Comparison of ENCODE assay signal across 18 cellular contexts in genomic region chr5:84729326-84729725, GRCh38.
DNase-seq lines count a peak whose midpoint lies in the region; FAIRE-seq and TF ChIP-seq lines count a peak whose summit lies in the region.
"Had no signal": no experiment of that assay in that cellular context is flagged by ENCODE, and none has a peak within 500 bp of the region (broad histone marks: within the 10 kb centered on the region; RNA-seq: fewer than 3 reads in every experiment).

No MANE protein-coding gene starts in this region.

- H3K27ac ChIP-seq in H1 (ENCODE audit: low read depth, low read length) (no peak overlapping the region), colonic mucosa (no peak overlapping the region)
- H3K27ac ChIP-seq in CD8-positive, alpha-beta memory T cell (ENCODE audit: low read depth, low read length), result no peak overlapping the region
- H3K27ac ChIP-seq: upper lobe of left lung had no signal

- no peak overlapping the region for H2BK5ac ChIP-seq in H1 (ENCODE audit: low read depth, low read length)

- H3K9ac ChIP-seq in H1 (replicated peaks in 1 of 4; ENCODE audit: extremely low read depth in 1 of 4, low read depth in 3 of 4, low read length in 3 of 4) (no peak overlapping the region), colonic mucosa (ENCODE audit: low read depth in 2 of 2, low read length in 2 of 2) (no peak overlapping the region)

- TF ChIP-seq RAD21 in H1 (IDR thresholded peaks at IDR 0.05 in 1 of 2, conservative IDR thresholded peaks at IDR 0.05 in 1 of 2; ENCODE audit: low read depth in 2 of 2, low read length in 2 of 2), result no peak

- no peak overlapping the region for H3K56ac ChIP-seq in H1 (replicated peaks; ENCODE audit: insufficient read length, low read depth, low read length)

- peak overlapping the region; percentile 55; the same call in 1 of the 2 replicates for H2AFZ ChIP-seq in H1 (ENCODE audit: low read length)

- H3K4me3 ChIP-seq in H1 (ENCODE audit: extremely low read depth in 1 of 4, insufficient read depth in 2 of 4, low read depth in 3 of 4, low read length in 4 of 4) (no peak overlapping the region), colonic mucosa (no peak overlapping the region)
- H3K4me3 ChIP-seq in CD8-positive, alpha-beta memory T cell (ENCODE audit: low read length), result no peak overlapping the region
- H3K4me3 ChIP-seq: upper lobe of left lung had no signal

- H3K9me3 Mint-ChIP-seq in CD8-positive, alpha-beta memory T cell, result peaks cover 0 to 12% (median 4%) of the 10 kb centered on the region in 5 donors
- H3K9me3 Mint-ChIP-seq: activated T-helper 2 cell treated with anti-CD3 and anti-CD28 coated beads, Interferon-gamma antibody, Interleukin-2, Interleukin-4, amounts not matched to agents 10 μg/mL and 5 μg/mL and 100 μg/mL, durations not matched to agents 14 hours and 24 hours and 36 hours had no signal

- no peaks in the 10 kb centered on the region for H3K4me1 Mint-ChIP-seq in CD8-positive, alpha-beta memory T cell
- H3K4me1 Mint-ChIP-seq: stimulated activated effector memory CD8-positive, alpha-beta T cell treated with anti-CD3 and anti-CD28 coated beads, Interleukin-12 subunit alpha, Interleukin-12 subunit beta, amount 100 ng/mL, for 72 hours had no signal

- H3K36me3 Mint-ChIP-seq in CD8-positive, alpha-beta memory T cell, result peaks cover 0 to 2% (median 0%) of the 10 kb centered on the region in 3 donors
- H3K36me3 Mint-ChIP-seq: stimulated activated effector memory CD8-positive, alpha-beta T cell treated with anti-CD3 and anti-CD28 coated beads, Interleukin-12 subunit alpha, Interleukin-12 subunit beta, amount 100 ng/mL, for 72 hours had no signal

- no peak overlapping the region for H2BK12ac ChIP-seq in H1 (ENCODE audit: low read depth, low read length)

- H3K79me1 ChIP-seq in H1 (ENCODE audit: low read depth, low read length), result no peaks in the 10 kb centered on the region

- no peak overlapping the region for H3K14ac ChIP-seq in H1 (ENCODE audit: insufficient read length)

- no peak overlapping the region for H3K4me2 ChIP-seq in H1 (ENCODE audit: insufficient read depth in 1 of 2, low read depth in 2 of 2, low read length in 2 of 2)

- no peaks in the 10 kb centered on the region for H4K20me1 ChIP-seq in H1 (replicated peaks in 1 of 2; ENCODE audit: control insufficient read depth in 1 of 2, insufficient read depth in 2 of 2, low read length in 2 of 2)

- no peaks in the 10 kb centered on the region for H3K79me2 ChIP-seq in H1 (ENCODE audit: control insufficient read depth in 1 of 2, insufficient read depth in 2 of 2, low read length in 2 of 2)

- no peak for TF ChIP-seq CTCF in H1 (IDR thresholded peaks at IDR 0.05; ENCODE audit: control extremely low read depth in 1 of 3, insufficient read depth in 1 of 3, low read depth in 1 of 3, low read length in 3 of 3)
- no peak for TF ChIP-seq CTCF in colonic mucosa (IDR thresholded peaks at IDR 0.05)

- no peak overlapping the region for H2AK5ac ChIP-seq in H1 (ENCODE audit: low read depth, low read length)

- no peak overlapping the region for H2BK20ac ChIP-seq in H1 (ENCODE audit: low read length)

- intact Hi-C loops in colonic mucosa (cut with DNase I), result no loop called here

- no peak overlapping the region for H4K5ac ChIP-seq in H1 (ENCODE audit: insufficient read length, low read depth, low read length)

- H3K27me3 ChIP-seq in H1 (replicated peaks in 1 of 4; ENCODE audit: control insufficient read depth in 3 of 4, extremely low read depth in 1 of 4, insufficient read depth in 3 of 4, low read length in 3 of 4) (no peaks in the 10 kb centered on the region), colonic mucosa (no peaks in the 10 kb centered on the region)
- no peaks in the 10 kb centered on the region for H3K27me3 ChIP-seq in CD8-positive, alpha-beta memory T cell (ENCODE audit: insufficient read depth, low read length, poor library complexity, severe bottlenecking)
- H3K27me3 ChIP-seq: upper lobe of left lung had no signal

- no peak overlapping the region for H3K18ac ChIP-seq in H1 (ENCODE audit: extremely low read depth, low read length)

- WGBS in H1 (ENCODE audit: extremely low coverage in 1 of 2, insufficient coverage in 1 of 2, insufficient read length in 1 of 2, insufficient replicate concordance in 2 of 2, low coverage in 1 of 2, low lambda C conversion rate in 2 of 2, missing lambda C conversion rate in 1 of 2), 2 experiments, result 82% methylated on average over 5 of the region's 5 CpGs; no CpG with 5 or more reads in 1 of the 2 experiments

- no peak for FAIRE-seq in H1 (lab: Jason Lieb, UNC)

- in situ Hi-C loops in Caki2 (cut with HindIII; ENCODE audit: low pct_unique_long_range_greater_than_20kb, low sequenced_read_pairs), result no loop called here

- H3K23ac ChIP-seq in H1 (ENCODE audit: insufficient read length), result no peak overlapping the region

- DNase-seq in Caki2 (ENCODE audit: low read depth) (peak; percentile 17), NCI-H460 (ENCODE audit: extremely low read depth, low read depth) (peak; percentile 27), H1 (ENCODE audit: low read depth in 1 of 2, low spot score in 2 of 2) (no peak), middle frontal gyrus (ENCODE audit: extremely low spot score, low spot score) (peak; percentile 18), NCI-H146 (lab: John Stamatoyannopoulos, UW) (no peak), colonic mucosa (no peak)
- DNase-seq in stimulated activated naive CD4-positive, alpha-beta T cell treated with Interleukin-2 at 50 U/mL for 16 hours (lab: John Stamatoyannopoulos, UW), result no peak
- DNase-seq in CD8-positive, alpha-beta memory T cell, result no peak
- DNase-seq: activated CD8-positive, alpha-beta memory T cell treated with anti-CD3 and anti-CD28 coated beads for 24 hours; AML-193; foreskin melanocyte; H7; NCI-H1105; NCI-H2171 treated with DMSO at 0.1 percent for 48 hours; occipital lobe had no signal

- H2BK15ac ChIP-seq in H1 (ENCODE audit: low read length), result no peak overlapping the region

- no peak overlapping the region for H3K4me3 Mint-ChIP-seq in CD8-positive, alpha-beta memory T cell
- H3K4me3 Mint-ChIP-seq: stimulated activated effector memory CD8-positive, alpha-beta T cell treated with anti-CD3 and anti-CD28 coated beads, Interleukin-12 subunit alpha, Interleukin-12 subunit beta, amount 100 ng/mL, for 72 hours had no signal

- no peaks in the 10 kb centered on the region for H3K23me2 ChIP-seq in H1 (ENCODE audit: low read depth, low read length)

- CTCF ChIA-PET in H1 (lab: Charles Lee; ENCODE audit: partially characterized antibody), result no interaction called here
- CTCF ChIA-PET in CD8-positive, alpha-beta memory T cell (lab: Charles Lee), result no interaction called here

- H3K36me3 ChIP-seq in H1 (ENCODE audit: control insufficient read depth in 2 of 4, insufficient read depth in 4 of 4, low read length in 3 of 4) (no peaks in the 10 kb centered on the region), colonic mucosa (no peaks in the 10 kb centered on the region)
- no peaks in the 10 kb centered on the region for H3K36me3 ChIP-seq in CD8-positive, alpha-beta memory T cell (ENCODE audit: insufficient read depth, low read length)
- H3K36me3 ChIP-seq: upper lobe of left lung had no signal

- no peak overlapping the region for H4K91ac ChIP-seq in H1 (replicated peaks; ENCODE audit: insufficient read length, low read length)

- H4K8ac ChIP-seq in H1 (ENCODE audit: extremely low read depth, insufficient read depth, low read length), result no peak overlapping the region

- H3K4me1 ChIP-seq in H1 (replicated peaks in 1 of 4; ENCODE audit: control insufficient read depth in 3 of 4, insufficient read depth in 4 of 4, low read length in 3 of 4) (no peaks in the 10 kb centered on the region), colonic mucosa (no peaks in the 10 kb centered on the region)
- H3K4me1 ChIP-seq in CD8-positive, alpha-beta memory T cell (ENCODE audit: insufficient read depth, low read length), result no peaks in the 10 kb centered on the region
- H3K4me1 ChIP-seq: upper lobe of left lung had no signal

- H3K27me3 Mint-ChIP-seq in CD8-positive, alpha-beta memory T cell, result no peaks in the 10 kb centered on the region

- H3K9me3 ChIP-seq in H1 (ENCODE audit: insufficient read depth in 2 of 2, low read depth in 1 of 2, low read length in 1 of 2) (no peaks in the 10 kb centered on the region), colonic mucosa (no peaks in the 10 kb centered on the region)
- no peaks in the 10 kb centered on the region for H3K9me3 ChIP-seq in CD8-positive, alpha-beta memory T cell (ENCODE audit: low read length)
- H3K9me3 ChIP-seq: upper lobe of left lung had no signal

- TF ChIP-seq POLR2A in H1 (IDR thresholded peaks at IDR 0.05; ENCODE audit: control extremely low read depth in 1 of 2, low read depth in 2 of 2, low read length in 2 of 2), result no peak

- POLR2A ChIA-PET in H1 (lab: Charles Lee; ENCODE audit: partially characterized antibody), result no interaction called here
- POLR2A ChIA-PET in CD8-positive, alpha-beta memory T cell (lab: Charles Lee), result no interaction called here

- no peak overlapping the region for H2BK120ac ChIP-seq in H1 (replicated peaks; ENCODE audit: low read depth, low read length)

- H3K4ac ChIP-seq in H1 (replicated peaks; ENCODE audit: insufficient read length, low read depth, low read length), result no peak overlapping the region

- TF ChIP-seq EP300 in H1 (IDR thresholded peaks at IDR 0.05; ENCODE audit: borderline replicate concordance in 1 of 2, low read depth in 2 of 2, low read length in 2 of 2), result no peak

- no peak overlapping the region for H3K27ac Mint-ChIP-seq in CD8-positive, alpha-beta memory T cell
- H3K27ac Mint-ChIP-seq: activated T-helper 2 cell treated with anti-CD3 and anti-CD28 coated beads, Interferon-gamma antibody, Interleukin-2, Interleukin-4, amounts not matched to agents 10 μg/mL and 5 μg/mL and 100 μg/mL, durations not matched to agents 14 hours and 24 hours and 36 hours; stimulated activated effector memory CD8-positive, alpha-beta T cell treated with anti-CD3 and anti-CD28 coated beads, Interleukin-12 subunit alpha, Interleukin-12 subunit beta, amount 100 ng/mL, for 72 hours had no signal

TF ChIP-seq in H1, 55 proteins besides CTCF, POLR2A, EP300 and RAD21:
- no peak for TF ChIP-seq NRF1 (IDR thresholded peaks at IDR 0.05; ENCODE audit: low read depth, low read length)
- TF ChIP-seq HDAC6 (IDR thresholded peaks at IDR 0.05; ENCODE audit: low read depth, low read length), result no peak
- no peak for TF ChIP-seq TAF7 (optimal IDR thresholded peaks at IDR 0.05; ENCODE audit: borderline replicate concordance, low read depth, low read length)
- TF ChIP-seq MAFK (IDR thresholded peaks at IDR 0.05; ENCODE audit: low read depth, low read length), result peak; percentile 26; the same call in 1 of the 2 replicates
- TF ChIP-seq SAP30 (IDR thresholded peaks at IDR 0.05; ENCODE audit: insufficient read depth, insufficient replicate concordance, low read length), result no peak

Comparison
In these comparisons a context has a peak if more than half of its experiments do, and no peak if none do; other contexts are left out.
1. DNase-seq: peak in Caki2 (single experiment), NCI-H460 (single experiment) and middle frontal gyrus (single experiment); none in H1 (0 of 2), NCI-H146 (single experiment), stimulated activated naive CD4-positive, alpha-beta T cell treated with Interleukin-2 at 50 U/mL for 16 hours (single experiment), CD8-positive, alpha-beta memory T cell (0 of 5) and colonic mucosa (single experiment).